In the genomic region with DNA sequence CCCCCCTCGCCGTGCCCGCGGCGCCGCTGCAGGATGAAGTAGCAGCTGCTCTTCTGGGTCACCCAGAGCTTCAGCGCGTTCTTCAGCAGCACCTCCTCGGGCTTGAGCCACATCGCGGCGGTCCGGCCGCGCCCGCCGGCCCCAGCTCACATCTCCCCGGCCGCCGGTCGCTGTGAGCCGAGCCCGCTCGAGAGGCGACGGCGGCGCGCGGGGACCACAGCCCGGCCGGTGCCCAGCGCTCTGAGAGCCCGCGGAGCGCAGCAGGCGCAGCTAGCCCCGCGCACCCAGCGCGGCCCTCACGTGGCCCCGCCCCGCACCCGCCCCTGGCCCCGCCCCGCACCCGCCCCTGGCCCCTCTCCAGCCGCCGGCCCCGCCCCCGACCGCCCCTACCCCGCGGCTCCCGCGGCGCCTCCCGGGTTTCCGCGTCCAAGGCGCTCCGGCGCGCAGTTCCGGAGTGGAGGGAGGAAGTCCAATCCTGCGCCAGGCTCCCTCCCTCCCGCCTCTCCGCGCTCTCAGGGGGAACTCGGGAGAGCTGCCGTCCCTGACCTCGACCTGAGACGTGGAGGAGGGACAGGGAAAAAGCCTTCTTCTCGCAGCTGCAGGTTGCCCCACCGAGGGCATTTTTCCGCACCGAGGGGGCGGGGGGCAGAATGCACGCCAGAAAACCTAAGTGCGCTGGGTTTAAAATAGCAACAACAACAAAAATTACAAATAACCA, we compare ENCODE assay signal across 1 cellular context.
A peak's percentile ranks its signal among the peaks of the same experiment; 100 is the strongest.
TF ChIP-seq lines count a peak whose summit lies in the region.

Gene TBC1D8, minus strand, starts transcription at position 242 of the 718 bp plus-strand sequence. Its CDS starts 129 bp downstream, at position 113.

TF ChIP-seq in SK-N-SH, 30 proteins besides CTCF, POLR2A, EP300 and RAD21 (continued from another document):
- TF ChIP-seq ZBTB33 (IDR thresholded peaks at IDR 0.05; ENCODE audit: borderline replicate concordance, low read depth), result no peak
- peak; percentile 56 for TF ChIP-seq TAF1 (IDR thresholded peaks at IDR 0.05; ENCODE audit: borderline replicate concordance, low read depth, low read length)
- TF ChIP-seq USF1 (IDR thresholded peaks at IDR 0.05; ENCODE audit: borderline replicate concordance, low read depth), result peak; percentile 10; the same call in 1 of the 2 replicates
- no peak for TF ChIP-seq RXRA (IDR thresholded peaks at IDR 0.05; ENCODE audit: borderline replicate concordance, low read depth)
- no peak for TF ChIP-seq FOXM1 (IDR thresholded peaks at IDR 0.05; ENCODE audit: low read depth)
- TF ChIP-seq MAX (IDR thresholded peaks at IDR 0.05; ENCODE audit: low read depth), result peak; percentile 45; the same call in 1 of the 2 replicates
- TF ChIP-seq CHD2 (IDR thresholded peaks at IDR 0.05; ENCODE audit: low read length, partially characterized antibody), result peak; percentile 9
- TF ChIP-seq TEAD4 (IDR thresholded peaks at IDR 0.05; ENCODE audit: borderline replicate concordance, insufficient read depth), result no peak
- 0 out of 2 replicates have a peak, but pooled peaks have one; percentile 47 for TF ChIP-seq FOXJ3 (CRISPR knock-in tag; IDR thresholded peaks at IDR 0.05)
- no peak for TF ChIP-seq EZH2phosphoT487 (IDR thresholded peaks at IDR 0.05; ENCODE audit: borderline replicate concordance, low read depth)
- TF ChIP-seq, protein P1, sequence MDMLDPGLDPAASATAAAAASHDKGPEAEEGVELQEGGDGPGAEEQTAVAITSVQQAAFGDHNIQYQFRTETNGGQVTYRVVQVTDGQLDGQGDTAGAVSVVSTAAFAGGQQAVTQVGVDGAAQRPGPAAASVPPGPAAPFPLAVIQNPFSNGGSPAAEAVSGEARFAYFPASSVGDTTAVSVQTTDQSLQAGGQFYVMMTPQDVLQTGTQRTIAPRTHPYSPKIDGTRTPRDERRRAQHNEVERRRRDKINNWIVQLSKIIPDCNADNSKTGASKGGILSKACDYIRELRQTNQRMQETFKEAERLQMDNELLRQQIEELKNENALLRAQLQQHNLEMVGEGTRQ (IDR thresholded peaks at IDR 0.05; ENCODE audit: borderline replicate concordance, low read depth, low read length), result no peak
- peak; percentile 73; the same call in 1 of the 2 replicates for TF ChIP-seq POLR2AphosphoS5 (IDR thresholded peaks at IDR 0.05; ENCODE audit: low read depth, low read length)
- TF ChIP-seq, protein P2, sequence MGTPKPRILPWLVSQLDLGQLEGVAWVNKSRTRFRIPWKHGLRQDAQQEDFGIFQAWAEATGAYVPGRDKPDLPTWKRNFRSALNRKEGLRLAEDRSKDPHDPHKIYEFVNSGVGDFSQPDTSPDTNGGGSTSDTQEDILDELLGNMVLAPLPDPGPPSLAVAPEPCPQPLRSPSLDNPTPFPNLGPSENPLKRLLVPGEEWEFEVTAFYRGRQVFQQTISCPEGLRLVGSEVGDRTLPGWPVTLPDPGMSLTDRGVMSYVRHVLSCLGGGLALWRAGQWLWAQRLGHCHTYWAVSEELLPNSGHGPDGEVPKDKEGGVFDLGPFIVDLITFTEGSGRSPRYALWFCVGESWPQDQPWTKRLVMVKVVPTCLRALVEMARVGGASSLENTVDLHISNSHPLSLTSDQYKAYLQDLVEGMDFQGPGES (IDR thresholded peaks at IDR 0.05; ENCODE audit: low read depth, low read length), result no peak
- peak; percentile 71 for TF ChIP-seq GABPA (IDR thresholded peaks at IDR 0.05; ENCODE audit: low read depth)
- TF ChIP-seq YY1 (IDR thresholded peaks at IDR 0.05; ENCODE audit: low read depth), result no peak
